19 cellular contexts compared by ENCODE assay signal in the genomic region with DNA sequence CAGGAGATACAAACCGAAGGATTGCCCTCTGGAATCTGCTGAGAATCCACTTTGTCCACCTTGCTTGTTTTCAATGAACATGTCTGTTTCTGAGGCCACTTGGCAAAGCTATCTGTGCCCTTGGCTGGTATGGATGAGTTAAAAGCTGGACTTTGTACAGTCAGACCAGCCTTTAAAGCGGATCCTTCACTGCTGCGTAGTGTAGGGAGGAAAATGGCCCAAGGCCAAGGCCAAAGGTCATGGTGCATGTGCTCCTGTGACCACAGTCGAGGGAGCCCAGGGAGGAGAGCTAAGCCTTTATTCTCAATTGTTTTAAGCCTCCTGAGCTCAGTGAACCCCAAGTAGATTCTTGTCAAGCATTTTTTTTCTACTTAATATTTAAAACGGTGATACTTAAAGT.
A peak's percentile ranks its signal among the peaks of the same experiment; 100 is the strongest.
DNase-seq lines count a peak whose midpoint lies in the region; ATAC-seq and TF ChIP-seq lines count a peak whose summit lies in the region.
"Had no signal": no experiment of that assay in that cellular context is flagged by ENCODE, and none has a peak within 500 bp of the region (broad histone marks: within the 10 kb centered on the region; RNA-seq: fewer than 3 reads in every experiment).

No MANE protein-coding gene starts in this region.

- no peak for ATAC-seq in RWPE2 (ENCODE audit: low read depth)
- ATAC-seq: activated T-cell treated with anti-CD3 and anti-CD28 coated beads, Interleukin-2, amount 50 U/mL, for 72 hours; gastrocnemius medialis; naive thymus-derived CD8-positive, alpha-beta T cell; psoas muscle; WTC11 had no signal

- H3K36me3 ChIP-seq in BLaER1 (no peaks in the 10 kb centered on the region), RWPE2 (ENCODE audit: low read depth) (peaks cover 11% of the 10 kb centered on the region; the same call in 1 of the 2 replicates)
- H3K36me3 ChIP-seq: gastrocnemius medialis had no signal

- peaks cover 6% of the 10 kb centered on the region for H3K27me3 Mint-ChIP-seq in nephron (ENCODE audit: low read depth)

- peaks cover 50% of the 10 kb centered on the region for H3K4me1 Mint-ChIP-seq in nephron

- no peaks in the 10 kb centered on the region for H4K20me1 ChIP-seq in BLaER1

- in situ Hi-C loops in KBM-7 (cut with MboI; ENCODE audit: low pct_unique_long_range_greater_than_20kb, low sequenced_read_pairs): no loop called here

- H3K27ac ChIP-seq in BLaER1: peak overlapping the region; percentile 65
- peak overlapping the region; percentile 98 for H3K27ac ChIP-seq in RWPE2 (ENCODE audit: poor library complexity, severe bottlenecking)
- H3K27ac ChIP-seq: gastrocnemius medialis, psoas muscle had no signal

- H3K9ac ChIP-seq in BLaER1: peak overlapping the region; percentile 40; the same call in 1 of the 2 replicates

- no peaks in the 10 kb centered on the region for H3K9me3 ChIP-seq in BLaER1
- no peaks in the 10 kb centered on the region for H3K9me3 ChIP-seq in RWPE2 (ENCODE audit: severe bottlenecking)
- H3K9me3 ChIP-seq: gastrocnemius medialis, psoas muscle had no signal

- H3K4me1 ChIP-seq in BLaER1 (peaks cover 65% of the 10 kb centered on the region), RWPE2 (ENCODE audit: insufficient read depth, poor library complexity, severe bottlenecking) (peaks cover 68% of the 10 kb centered on the region)
- H3K4me1 ChIP-seq: psoas muscle had no signal

- H3K36me3 Mint-ChIP-seq in nephron (ENCODE audit: low read depth): peaks cover 15% of the 10 kb centered on the region
- H3K36me3 Mint-ChIP-seq: activated naive CD8-positive, alpha-beta T cell treated with anti-CD3 and anti-CD28 coated beads for 36 hours; naive thymus-derived CD8-positive, alpha-beta T cell; WTC11 had no signal

- H3K4me3 ChIP-seq in BLaER1 (no peak overlapping the region), RWPE2 (ENCODE audit: severe bottlenecking) (no peak overlapping the region)
- H3K4me3 ChIP-seq: gastrocnemius medialis, psoas muscle had no signal

- DNase-seq in RWPE2 (ENCODE audit: low spot score): no peak
- DNase-seq in foreskin melanocyte: peak; percentile 56
- no peak for DNase-seq in HuH-7 (ENCODE audit: low spot score)
- DNase-seq in stimulated activated CD4-positive, alpha-beta T cell treated with anti-CD3 and anti-CD28 coated beads, Interleukin-1b, Interleukin-23, amount 100 ng/mL, for 48 hours: no peak
- DNase-seq in KBM-7: no peak
- DNase-seq in nucleus accumbens (lab: John Stamatoyannopoulos, UW): no peak
- DNase-seq: activated naive CD8-positive, alpha-beta T cell treated with anti-CD3 and anti-CD28 coated beads for 36 hours; activated T-cell treated with anti-CD3 and anti-CD28 coated beads, Interleukin-2, amount 50 U/mL, for 72 hours; DND-41; gastrocnemius medialis; HCEC 1CT; naive thymus-derived CD8-positive, alpha-beta T cell; NCI-H2081; NCI-H510A; psoas muscle; stimulated activated naive CD4-positive, alpha-beta T cell treated with Interleukin-2 at 50 U/mL for 16 hours had no signal

- H3K27me3 ChIP-seq in BLaER1 (no peaks in the 10 kb centered on the region), RWPE2 (ENCODE audit: insufficient read depth, poor library complexity, severe bottlenecking) (no peaks in the 10 kb centered on the region)
- H3K27me3 ChIP-seq: gastrocnemius medialis had no signal

- peak overlapping the region in 1 of 3 experiments; percentile 29 for H3K4me3 Mint-ChIP-seq in nephron
- H3K4me3 Mint-ChIP-seq: activated naive CD8-positive, alpha-beta T cell treated with anti-CD3 and anti-CD28 coated beads for 36 hours; activated T-cell treated with anti-CD3 and anti-CD28 coated beads, Interleukin-2, amount 50 U/mL, for 72 hours; WTC11 had no signal

- H3K4me2 ChIP-seq in BLaER1: peak overlapping the region; percentile 69

- H3K27ac Mint-ChIP-seq in nephron: peak overlapping the region; percentile 79 to 90 (median 88)
- H3K27ac Mint-ChIP-seq: activated naive CD8-positive, alpha-beta T cell treated with anti-CD3 and anti-CD28 coated beads for 36 hours; activated T-cell treated with anti-CD3 and anti-CD28 coated beads, Interleukin-2, amount 50 U/mL, for 72 hours; WTC11 had no signal

- TF ChIP-seq CTCF in RWPE2 (IDR thresholded peaks at IDR 0.05; ENCODE audit: poor library complexity, severe bottlenecking) (no peak), nephron (IDR thresholded peaks at IDR 0.05; ENCODE audit: unreplicated experiment in 3 of 3) (no peak)

- H3K9me3 Mint-ChIP-seq in nephron: no peaks in the 10 kb centered on the region
- H3K9me3 Mint-ChIP-seq: activated naive CD8-positive, alpha-beta T cell treated with anti-CD3 and anti-CD28 coated beads for 36 hours; activated T-cell treated with anti-CD3 and anti-CD28 coated beads, Interleukin-2, amount 50 U/mL, for 72 hours; naive thymus-derived CD8-positive, alpha-beta T cell; WTC11 had no signal
